ENCODE assay signal across 9 cellular contexts in the genomic region with DNA sequence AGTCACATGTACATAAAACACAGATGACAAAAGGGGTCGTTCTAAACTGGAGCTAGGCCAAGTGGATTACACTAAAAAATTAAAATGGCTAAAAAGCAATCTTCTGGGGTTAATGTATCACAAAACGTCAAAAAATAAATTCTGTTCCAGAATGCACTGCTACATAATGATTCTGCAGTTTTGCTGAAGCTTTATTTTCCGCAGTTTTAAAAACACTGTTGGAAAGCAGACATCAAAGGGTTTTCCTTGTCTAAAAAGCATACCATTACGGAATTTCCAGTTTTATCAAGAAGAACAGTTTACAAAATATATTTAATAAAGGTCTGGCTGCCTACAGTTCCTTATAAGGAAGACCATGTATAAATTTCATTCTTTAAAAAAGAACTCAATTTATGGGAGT. TPM values are rescaled to one million over a fixed set of nuclear protein-coding genes. Genes with fewer than 3 reads are reported as not detected.
DNase-seq lines count a peak whose midpoint lies in the region; ATAC-seq and TF ChIP-seq lines count a peak whose summit lies in the region.
"Had no signal": no experiment of that assay in that cellular context is flagged by ENCODE, and none has a peak within 500 bp of the region (broad histone marks: within the 10 kb centered on the region; RNA-seq: fewer than 3 reads in every experiment).

No MANE protein-coding gene starts in this region.

- H4K20me1 ChIP-seq in PC-3 (ENCODE audit: low read length) = no peaks in the 10 kb centered on the region

- H3K4me2 ChIP-seq in PC-3 (ENCODE audit: low read length) = peak overlapping the region; percentile 89

- peaks cover 34% of the 10 kb centered on the region for H3K79me2 ChIP-seq in PC-3 (ENCODE audit: low read length)

- no peak for TF ChIP-seq EP300 in esophagus muscularis mucosa (IDR thresholded peaks at IDR 0.05)

- DNase-seq in PC-3 (no peak), esophagus muscularis mucosa (ENCODE audit: extremely low spot score) (no peak), progenitor cell of endocrine pancreas (ENCODE audit: low spot score, unreplicated experiment) (no peak), GM13977 (ENCODE audit: low spot score) (no peak), Peyer's patch (no peak)

- intact Hi-C loops in PC-3 (cut with micrococcal nuclease) = no loop called here
- intact Hi-C loops in esophagus muscularis mucosa (cut with DNase I) = loop anchor here (5.0 kb wide), 1 partner anchor 84 kb away; no protein-coding TSS in a partner anchor

- in situ Hi-C loops in GM13977 (cut with MboI; ENCODE audit: low pct_unique_long_range_greater_than_20kb, low sequenced_read_pairs, unreplicated experiment) = no loop called here

- peak overlapping the region; percentile 89 for H3K4me3 Mint-ChIP-seq in progenitor cell of endocrine pancreas (ENCODE audit: low read depth)

- no peak overlapping the region for H3K27ac Mint-ChIP-seq in progenitor cell of endocrine pancreas

- H3K27me3 Mint-ChIP-seq in progenitor cell of endocrine pancreas = peaks cover 7% of the 10 kb centered on the region

- no peaks in the 10 kb centered on the region for H3F3A ChIP-seq in PC-3 (ENCODE audit: low read length, unreplicated experiment)

- peak overlapping the region; percentile 86 for H3K4me3 ChIP-seq in PC-3 (ENCODE audit: low read length)
- H3K4me3 ChIP-seq in esophagus muscularis mucosa = peak overlapping the region; percentile 70 to 96 (median 82)
- H3K4me3 ChIP-seq in Peyer's patch = peak overlapping the region in 2 of 4 donors; percentile 84 to 86

- no TSS peak for BruUV-seq in PC-3 (replicated peaks; lab: Mats Ljungman, UMichigan)

- H3K27me3 ChIP-seq in PC-3 (ENCODE audit: low read length) = no peaks in the 10 kb centered on the region
- H3K27me3 ChIP-seq in esophagus muscularis mucosa = no peaks in the 10 kb centered on the region
- no peaks in the 10 kb centered on the region for H3K27me3 ChIP-seq in Peyer's patch

- ATAC-seq in PC-3 = no peak
- ATAC-seq in GM18519 (IDR thresholded peaks at IDR 0.05; ENCODE audit: low FRiP score, unreplicated experiment) = no peak
- no peak for ATAC-seq in HG02884 (IDR thresholded peaks at IDR 0.05; ENCODE audit: unreplicated experiment)

- WGBS in esophagus muscularis mucosa = 38% methylated on average over 4 of the region's 4 CpGs

- H2AFZ ChIP-seq in PC-3 (ENCODE audit: low read length) = peak overlapping the region; percentile 89

- H3K9me3 ChIP-seq in ES-I3 (ENCODE audit: control insufficient read depth, insufficient read depth, low read length) = no peaks in the 10 kb centered on the region
- H3K9me3 ChIP-seq in PC-3 (ENCODE audit: low read length) = no peaks in the 10 kb centered on the region
- no peaks in the 10 kb centered on the region for H3K9me3 ChIP-seq in esophagus muscularis mucosa
- H3K9me3 ChIP-seq in Peyer's patch = no peaks in the 10 kb centered on the region

- H3K36me3 Mint-ChIP-seq in progenitor cell of endocrine pancreas (ENCODE audit: insufficient read depth) = no peaks in the 10 kb centered on the region

- TF ChIP-seq POLR2A in esophagus muscularis mucosa (IDR thresholded peaks at IDR 0.05; ENCODE audit: low read depth) = no peak
- TF ChIP-seq POLR2A in Peyer's patch (IDR thresholded peaks at IDR 0.05) = no peak

- H3K36me3 ChIP-seq in ES-I3 (ENCODE audit: insufficient read depth, low read length) (no peaks in the 10 kb centered on the region), PC-3 (ENCODE audit: low read depth, low read length) (no peaks in the 10 kb centered on the region), esophagus muscularis mucosa (no peaks in the 10 kb centered on the region), Peyer's patch (no peaks in the 10 kb centered on the region)

- no peak overlapping the region for H3K27ac ChIP-seq in PC-3 (ENCODE audit: low read length)
- peak overlapping the region; percentile 79 to 87 (median 83) for H3K27ac ChIP-seq in esophagus muscularis mucosa (replicated peaks in 1 of 4)
- H3K27ac ChIP-seq in Peyer's patch = peak overlapping the region in 1 of 4 donors; percentile 90

- TF ChIP-seq CTCF in PC-3 (conservative IDR thresholded peaks at IDR 0.05; ENCODE audit: low read depth, low read length) (no peak), esophagus muscularis mucosa (IDR thresholded peaks at IDR 0.05) (no peak), progenitor cell of endocrine pancreas (IDR thresholded peaks at IDR 0.05; ENCODE audit: unreplicated experiment) (no peak), GM13977 (IDR thresholded peaks at IDR 0.05; ENCODE audit: extremely low read depth, insufficient read depth, missing control alignments) (no peak), Peyer's patch (IDR thresholded peaks at IDR 0.05) (no peak)

- H3K9me3 Mint-ChIP-seq in progenitor cell of endocrine pancreas (ENCODE audit: low read depth) = no peaks in the 10 kb centered on the region
- H3K9me3 Mint-ChIP-seq: activated T-helper 1 cell treated with anti-CD3 and anti-CD28 coated beads, Interleukin-12 subunit alpha, Interleukin-12 subunit beta, Interleukin-2, Interleukin-4 antibody, amounts not matched to agents 30 ng/mL and 10 ng/mL and 1 ng/mL, durations not matched to agents 14 hours and 24 hours and 36 hours had no signal

- H3K9ac ChIP-seq in ES-I3 (ENCODE audit: low read depth, low read length) (peak overlapping the region; percentile 81; the same call in 1 of the 2 replicates), PC-3 (ENCODE audit: low read length) (peak overlapping the region; percentile 78; the same call in 1 of the 2 replicates)

- H3K4me1 ChIP-seq in ES-I3 (ENCODE audit: insufficient read depth, low read length) (peaks cover 4% of the 10 kb centered on the region; the same call in 1 of the 2 replicates), PC-3 (ENCODE audit: insufficient read depth, low read length) (peaks cover 14% of the 10 kb centered on the region), esophagus muscularis mucosa (peaks cover 3 to 37% (median 29%) of the 10 kb centered on the region in 4 donors), Peyer's patch (peaks cover 0 to 16% (median 3%) of the 10 kb centered on the region in 4 donors)

- peaks cover 19% of the 10 kb centered on the region for H3K4me1 Mint-ChIP-seq in progenitor cell of endocrine pancreas (ENCODE audit: low read depth)

- POLR2A ChIA-PET in PC-3 (lab: Charles Lee; ENCODE audit: unreplicated experiment) = no interaction called here

- no peaks in the 10 kb centered on the region for H3K9me2 ChIP-seq in PC-3 (replicated peaks; ENCODE audit: low read length)

- CTCF ChIA-PET in PC-3 (lab: Charles Lee) = no interaction called here

RNA-seq across cellular contexts. Expression of a gene that starts 1.4 kb away (rescaled TPM):
- total RNA-seq in PC-3 (2014; rRNA removed) = 10.9 and 11.1 TPM in 2 replicates
- total RNA-seq in esophagus muscularis mucosa = 10 to 100 TPM; 18.8 to 26.6 (median 19.3) TPM
- total RNA-seq in progenitor cell of endocrine pancreas = 43.0 and 43.3 TPM in 2 replicates
- total RNA-seq in Peyer's patch = 10 to 100 TPM; 34.7 to 81.2 (median 69.3) TPM
